ENCODE assay signal across 1 cellular context in genomic region chr1:58249729-58250586, GRCh38.
A peak's percentile ranks its signal among the peaks of the same experiment; 100 is the strongest.
TF ChIP-seq lines count a peak whose summit lies in the region.

No MANE protein-coding gene starts in this region.

TF ChIP-seq in HepG2, 621 proteins besides CTCF, POLR2A, EP300 and RAD21 (continued from another document):
- TF ChIP-seq ZNF800 (CRISPR knock-in tag; IDR thresholded peaks at IDR 0.05), result peak; percentile 87
- TF ChIP-seq, protein P1, sequence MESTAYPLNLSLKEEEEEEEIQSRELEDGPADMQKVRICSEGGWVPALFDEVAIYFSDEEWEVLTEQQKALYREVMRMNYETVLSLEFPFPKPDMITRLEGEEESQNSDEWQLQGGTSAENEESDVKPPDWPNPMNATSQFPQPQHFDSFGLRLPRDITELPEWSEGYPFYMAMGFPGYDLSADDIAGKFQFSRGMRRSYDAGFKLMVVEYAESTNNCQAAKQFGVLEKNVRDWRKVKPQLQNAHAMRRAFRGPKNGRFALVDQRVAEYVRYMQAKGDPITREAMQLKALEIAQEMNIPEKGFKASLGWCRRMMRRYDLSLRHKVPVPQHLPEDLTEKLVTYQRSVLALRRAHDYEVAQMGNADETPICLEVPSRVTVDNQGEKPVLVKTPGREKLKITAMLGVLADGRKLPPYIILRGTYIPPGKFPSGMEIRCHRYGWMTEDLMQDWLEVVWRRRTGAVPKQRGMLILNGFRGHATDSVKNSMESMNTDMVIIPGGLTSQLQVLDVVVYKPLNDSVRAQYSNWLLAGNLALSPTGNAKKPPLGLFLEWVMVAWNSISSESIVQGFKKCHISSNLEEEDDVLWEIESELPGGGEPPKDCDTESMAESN (CRISPR knock-in tag; conservative IDR thresholded peaks at IDR 0.05), result peak; percentile 83; the same call in 1 of the 2 replicates
